In genomic region chr2:29485631-29486030, GRCh38 we compare ENCODE assay signal across 20 cellular contexts.
DNase-seq lines count a peak whose midpoint lies in the region; ATAC-seq and TF ChIP-seq lines count a peak whose summit lies in the region.
"Had no signal": no experiment of that assay in that cellular context is flagged by ENCODE, and none has a peak within 500 bp of the region (broad histone marks: within the 10 kb centered on the region; RNA-seq: fewer than 3 reads in every experiment).

No MANE protein-coding gene starts in this region.

- H3K27ac Mint-ChIP-seq in nephron progenitor cell = peak overlapping the region; percentile 9
- H3K27ac Mint-ChIP-seq in activated T-cell treated with anti-CD3 and anti-CD28 coated beads, Interleukin-2, amount 50 U/mL, for 24 hours = no peak overlapping the region
- H3K27ac Mint-ChIP-seq: CD8-positive, alpha-beta T cell had no signal

- ATAC-seq in HG03139 (IDR thresholded peaks at IDR 0.05; ENCODE audit: unreplicated experiment) = no peak
- ATAC-seq: A549; CD8-positive, alpha-beta T cell; K562 had no signal

- no peak overlapping the region for H3K4me3 ChIP-seq in fibroblast of pulmonary artery (replicated peaks; ENCODE audit: low read depth, low read length)
- H3K4me3 ChIP-seq: A549; BLaER1 treated with 17β-estradiol and CSF1 and Interleukin-3, amounts not matched to agents 10 nM and 100 nM; K562 had no signal

- H3K9me3 Mint-ChIP-seq in nephron progenitor cell = peaks cover 33% of the 10 kb centered on the region
- no peaks in the 10 kb centered on the region for H3K9me3 Mint-ChIP-seq in activated T-cell treated with anti-CD3 and anti-CD28 coated beads, Interleukin-2, amount 50 U/mL, for 24 hours

- no peak overlapping the region for H3K4me3 Mint-ChIP-seq in nephron progenitor cell
- no peak overlapping the region for H3K4me3 Mint-ChIP-seq in activated T-cell treated with anti-CD3 and anti-CD28 coated beads, Interleukin-2, amount 50 U/mL, for 24 hours
- H3K4me3 Mint-ChIP-seq: CD8-positive, alpha-beta T cell; H9 had no signal

- H3K27me3 Mint-ChIP-seq in nephron progenitor cell (ENCODE audit: low read depth, poor library complexity) = peaks cover 13% of the 10 kb centered on the region
- peaks cover 19% of the 10 kb centered on the region for H3K27me3 Mint-ChIP-seq in activated T-cell treated with anti-CD3 and anti-CD28 coated beads, Interleukin-2, amount 50 U/mL, for 24 hours

- peaks cover 29% of the 10 kb centered on the region for H3K36me3 Mint-ChIP-seq in nephron progenitor cell (ENCODE audit: low read depth)
- no peaks in the 10 kb centered on the region for H3K36me3 Mint-ChIP-seq in activated T-cell treated with anti-CD3 and anti-CD28 coated beads, Interleukin-2, amount 50 U/mL, for 24 hours (ENCODE audit: low read depth)
- H3K36me3 Mint-ChIP-seq: CD8-positive, alpha-beta T cell had no signal

- H3K4me1 Mint-ChIP-seq in nephron progenitor cell = peaks cover 60% of the 10 kb centered on the region
- no peaks in the 10 kb centered on the region for H3K4me1 Mint-ChIP-seq in activated T-cell treated with anti-CD3 and anti-CD28 coated beads, Interleukin-2, amount 50 U/mL, for 24 hours (ENCODE audit: low read depth)

- TF ChIP-seq CTCF in fibroblast of pulmonary artery (IDR thresholded peaks at IDR 0.05; ENCODE audit: low read length, missing control alignments) (no peak), nephron progenitor cell (IDR thresholded peaks at IDR 0.05) (no peak)

- peak; percentile 41 for DNase-seq in ELF-1 (ENCODE audit: low read depth, low spot score)
- peak; percentile 14 for DNase-seq in RPMI7951 (ENCODE audit: low read depth)
- peak; percentile 6 for DNase-seq in fibroblast of pulmonary artery (ENCODE audit: low read depth)
- no peak for DNase-seq in nephron progenitor cell
- DNase-seq in nucleus accumbens (lab: John Stamatoyannopoulos, UW) = no peak
- DNase-seq in activated T-cell treated with anti-CD3 and anti-CD28 coated beads, Interleukin-2, amount 50 U/mL, for 24 hours = no peak
- DNase-seq: CD8-positive, alpha-beta T cell; DMS53; H9; MV-4-11; NCI-H1694 treated with DMSO at 0.1 percent for 48 hours; NCI-H510A treated with DMSO at 0.1 percent for 48 hours; NCI-H774; OCI-M1; RPMI8226; SIG-M5 had no signal

Comparison
In these comparisons a context has a peak if more than half of its experiments do, and no peak if none do; other contexts are left out.
1. DNase-seq: peak in ELF-1 (single experiment), RPMI7951 (single experiment) and fibroblast of pulmonary artery (single experiment); none in nephron progenitor cell (single experiment), nucleus accumbens (0 of 56) and activated T-cell treated with anti-CD3 and anti-CD28 coated beads, Interleukin-2, amount 50 U/mL, for 24 hours (single experiment).